ENCODE assay signal across 21 cellular contexts in the genomic region with DNA sequence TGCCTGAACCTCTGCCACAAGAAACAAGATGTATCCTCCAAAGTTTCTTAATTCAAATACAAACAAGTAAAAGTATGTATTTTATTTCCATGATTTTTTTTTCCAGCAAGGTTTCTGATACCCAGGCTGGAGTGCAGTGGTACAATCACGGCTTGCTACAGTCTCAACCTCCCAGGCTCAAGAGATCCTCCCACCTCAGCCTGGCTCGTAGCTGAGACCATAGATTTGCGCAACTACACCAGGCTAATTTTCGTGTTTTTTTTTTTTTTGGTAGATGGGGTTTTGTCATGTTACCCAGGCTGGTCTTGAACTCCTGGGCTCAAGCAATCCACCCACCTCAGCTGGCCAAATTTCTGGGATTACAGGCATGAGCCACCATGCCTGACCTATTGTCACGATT. TPM values are rescaled to one million over a fixed set of nuclear protein-coding genes. Genes with fewer than 3 reads are reported as not detected.
"Had no signal": no experiment of that assay in that cellular context is flagged by ENCODE, and none has a peak within 500 bp of the region (broad histone marks: within the 10 kb centered on the region; RNA-seq: fewer than 3 reads in every experiment).

No MANE protein-coding gene starts in this region.

- H3K27me3 ChIP-seq: ascending aorta, cardiac muscle cell, colonic mucosa, dorsolateral prefrontal cortex, gastrocnemius medialis, neural progenitor cell, right atrium auricular region, suprapubic skin, tibial artery had no signal

- H3K36me3 ChIP-seq: ascending aorta, cardiac muscle cell, colonic mucosa, gastrocnemius medialis, neural progenitor cell, right atrium auricular region, suprapubic skin, tibial artery had no signal

- ATAC-seq: gastrocnemius medialis, natural killer cell had no signal

- DNase-seq: activated B cell treated with CpG ODN at 0.5 μM for 24 hours; activated CD8-positive, alpha-beta memory T cell treated with anti-CD3 and anti-CD28 coated beads for 24 hours; activated effector memory CD4-positive, alpha-beta T cell treated with Interleukin-2 at 50 U/mL for 16 hours; activated naive CD4-positive, alpha-beta T cell treated with Interleukin-2 at 50 U/mL for 16 hours; cerebellar nuclear complex; colonic mucosa; dorsolateral prefrontal cortex; effector memory CD4-positive, alpha-beta T cell; gastrocnemius medialis; glutamatergic neuron; mesenchymal stem cell; natural killer cell; stimulated activated CD4-positive, alpha-beta T cell treated with anti-CD3 and anti-CD28 coated beads, Interleukin-15, amount 100 ng/mL, for 24 hours; stimulated activated naive CD4-positive, alpha-beta T cell; T-helper 2 cell; tibial artery had no signal

- H3K4me3 ChIP-seq: ascending aorta, cardiac muscle cell, colonic mucosa, dorsolateral prefrontal cortex, gastrocnemius medialis, neural progenitor cell, right atrium auricular region, suprapubic skin, tibial artery had no signal

- H3K4me1 ChIP-seq: ascending aorta, colonic mucosa, gastrocnemius medialis, neural progenitor cell, right atrium auricular region, suprapubic skin had no signal

- H3K27ac ChIP-seq: ascending aorta, cardiac muscle cell, colonic mucosa, dorsolateral prefrontal cortex, gastrocnemius medialis, neural progenitor cell, right atrium auricular region, suprapubic skin, tibial artery had no signal

- H3K9me3 ChIP-seq: colonic mucosa, gastrocnemius medialis, suprapubic skin had no signal

RNA-seq across cellular contexts. Expression of gene VEPH1, which starts 12.2 kb away (rescaled TPM):
- total RNA-seq: activated B cell treated with CpG ODN at 0.5 μM for 24 hours had no signal
